13 cellular contexts compared by ENCODE assay signal in the genomic region with DNA sequence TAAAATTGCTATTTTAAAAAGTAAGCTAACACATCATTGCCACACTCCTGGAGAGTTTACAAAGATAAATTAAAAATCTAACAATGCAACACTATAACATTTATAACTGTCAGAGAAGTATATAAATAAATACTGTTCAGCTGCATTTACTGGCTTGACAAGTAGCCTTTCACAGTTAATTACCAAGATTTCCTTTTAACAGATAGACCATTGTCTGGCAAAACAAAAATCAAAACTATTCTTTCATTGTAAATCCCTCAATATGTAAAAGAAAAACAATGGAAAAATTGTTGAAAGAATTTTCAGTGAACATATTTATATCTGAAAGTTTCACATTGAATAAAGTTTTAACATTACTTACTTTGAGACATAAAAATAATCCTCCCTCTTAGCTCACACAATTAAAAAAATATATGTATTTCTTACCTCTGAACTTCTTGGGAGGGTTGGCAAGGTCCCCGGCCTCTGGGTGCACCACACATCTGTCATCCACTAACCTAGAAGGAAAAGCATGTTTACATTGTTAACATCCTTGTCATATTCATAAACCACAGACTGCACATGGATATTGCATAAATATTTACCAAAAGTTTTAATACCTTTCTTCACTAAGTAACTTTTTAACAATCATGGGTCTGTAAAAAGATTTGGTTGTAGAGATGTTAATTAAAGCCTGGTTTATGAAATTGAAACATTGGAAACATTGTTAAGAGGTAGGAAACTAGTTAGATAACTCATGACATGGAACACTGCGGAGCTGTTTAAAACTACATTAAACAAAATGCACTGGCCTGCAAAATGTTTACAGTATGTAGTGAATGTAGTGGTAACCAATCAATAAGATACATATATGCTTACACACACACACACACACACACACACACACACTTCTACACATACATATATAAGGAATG. TPM values are rescaled to one million over a fixed set of nuclear protein-coding genes. Genes with fewer than 3 reads are reported as not detected.
DNase-seq lines count a peak whose midpoint lies in the region; ATAC-seq lines count a peak whose summit lies in the region.
"Had no signal": no experiment of that assay in that cellular context is flagged by ENCODE, and none has a peak within 500 bp of the region (broad histone marks: within the 10 kb centered on the region; RNA-seq: fewer than 3 reads in every experiment).

No MANE protein-coding gene starts in this region.

- peak; percentile 61 for DNase-seq in Daoy (ENCODE audit: low read depth)
- peak; percentile 77 for DNase-seq in M059J (ENCODE audit: low read depth)
- DNase-seq in dedifferentiated amniotic fluid mesenchymal stem cell (ENCODE audit: extremely low spot score): peak; percentile 49
- no peak for DNase-seq in RKO (ENCODE audit: low spot score)
- DNase-seq in NAMALWA (ENCODE audit: low spot score): no peak
- no peak for DNase-seq in CD8-positive, alpha-beta memory T cell
- DNase-seq: DMS 273 treated with DMSO at 0.1 percent for 48 hours; immature natural killer cell; stimulated activated CD4-positive, alpha-beta T cell treated with anti-CD3 and anti-CD28 coated beads, Interleukin-15, amount 100 ng/mL, for 24 hours had no signal

- ATAC-seq in activated CD4-positive, CD25-positive, alpha-beta regulatory T cell treated with anti-CD3 and anti-CD28 coated beads, Interleukin-2, amount 50 U/mL, for 24 hours: no peak

- H3K27ac ChIP-seq in mucosa of rectum (ENCODE audit: low read depth in 2 of 2, low read length in 2 of 2): peak overlapping the region; percentile 3 to 37
- H3K27ac ChIP-seq in CD8-positive, alpha-beta memory T cell (ENCODE audit: low read depth, low read length): no peak overlapping the region

- H3K36me3 ChIP-seq in mucosa of rectum (ENCODE audit: control insufficient read depth in 2 of 2, insufficient read depth in 2 of 2, low read length in 2 of 2): no peaks in the 10 kb centered on the region
- H3K36me3 ChIP-seq in CD8-positive, alpha-beta memory T cell (ENCODE audit: insufficient read depth, low read length): no peaks in the 10 kb centered on the region

- peaks cover 0 to 23% (median 17%) of the 10 kb centered on the region in 3 donors for H3K36me3 Mint-ChIP-seq in CD8-positive, alpha-beta memory T cell

- no peaks in the 10 kb centered on the region for H3K9me3 ChIP-seq in mucosa of rectum (ENCODE audit: control insufficient read depth in 2 of 2, low read length in 2 of 2)
- no peaks in the 10 kb centered on the region for H3K9me3 ChIP-seq in CD8-positive, alpha-beta memory T cell (ENCODE audit: low read length)

- no peak overlapping the region for H3K4me3 Mint-ChIP-seq in CD8-positive, alpha-beta memory T cell
- H3K4me3 Mint-ChIP-seq: activated naive CD4-positive, alpha-beta T cell treated with anti-CD3 and anti-CD28 coated beads, Interleukin-2, amount 50 U/mL, for 24 hours; immature natural killer cell; nephron had no signal

- peaks cover 25 to 42% (median 32%) of the 10 kb centered on the region in 3 donors for H3K4me1 Mint-ChIP-seq in CD8-positive, alpha-beta memory T cell
- H3K4me1 Mint-ChIP-seq: nephron had no signal

- CTCF ChIA-PET in CD8-positive, alpha-beta memory T cell (lab: Charles Lee): no interaction called here

- peak overlapping the region in 1 of 8 donors; percentile 10 for H3K27ac Mint-ChIP-seq in CD8-positive, alpha-beta memory T cell
- H3K27ac Mint-ChIP-seq: activated naive CD4-positive, alpha-beta T cell treated with anti-CD3 and anti-CD28 coated beads, Interleukin-2, amount 50 U/mL, for 24 hours had no signal

- H3K27me3 Mint-ChIP-seq in CD8-positive, alpha-beta memory T cell: no peaks in the 10 kb centered on the region
- H3K27me3 Mint-ChIP-seq: activated naive CD4-positive, alpha-beta T cell treated with anti-CD3 and anti-CD28 coated beads, Interleukin-2, amount 50 U/mL, for 24 hours had no signal

- H3K27me3 ChIP-seq in mucosa of rectum (ENCODE audit: control insufficient read depth in 2 of 2, insufficient read depth in 2 of 2, low read length in 2 of 2): no peaks in the 10 kb centered on the region
- H3K27me3 ChIP-seq in CD8-positive, alpha-beta memory T cell (ENCODE audit: insufficient read depth, low read length, poor library complexity, severe bottlenecking): no peaks in the 10 kb centered on the region

- no peaks in the 10 kb centered on the region for H3K9me3 Mint-ChIP-seq in CD8-positive, alpha-beta memory T cell
- H3K9me3 Mint-ChIP-seq: activated naive CD4-positive, alpha-beta T cell treated with anti-CD3 and anti-CD28 coated beads, Interleukin-2, amount 50 U/mL, for 24 hours; immature natural killer cell had no signal

- H3K4me1 ChIP-seq in mucosa of rectum (ENCODE audit: control insufficient read depth in 2 of 2, insufficient read depth in 2 of 2, low read length in 2 of 2): peaks cover 15 to 17% of the 10 kb centered on the region in 2 donors
- H3K4me1 ChIP-seq in CD8-positive, alpha-beta memory T cell (ENCODE audit: insufficient read depth, low read length): no peaks in the 10 kb centered on the region

- POLR2A ChIA-PET in CD8-positive, alpha-beta memory T cell (lab: Charles Lee): no interaction called here

- peak overlapping the region in 1 of 2 donors; percentile 33 for H3K9ac ChIP-seq in mucosa of rectum (ENCODE audit: low read depth in 1 of 2, low read length in 2 of 2)

- H3K4me3 ChIP-seq in mucosa of rectum (ENCODE audit: low read length in 2 of 2): no peak overlapping the region
- H3K4me3 ChIP-seq in CD8-positive, alpha-beta memory T cell (ENCODE audit: low read length): no peak overlapping the region

RNA-seq across cellular contexts. Expression of gene ITPR2, which starts 43.0 kb away (rescaled TPM):
- 19.2 and 30.4 TPM in 2 replicates for total RNA-seq in Daoy (2014; rRNA removed; shearing (Covaris generic))
- 9.6 and 13.6 TPM in 2 replicates for total RNA-seq in M059J (2014; rRNA removed; shearing (Covaris generic))
- 10 to 100 TPM; 24.0 to 29.4 TPM for total RNA-seq in CD8-positive, alpha-beta memory T cell
- polyA plus RNA-seq in CD8-positive, alpha-beta memory T cell: 13.0 TPM

Comparison
In these comparisons a context has a peak if more than half of its experiments do, and no peak if none do; other contexts are left out.
1. DNase-seq: peak in Daoy (single experiment), M059J (single experiment) and dedifferentiated amniotic fluid mesenchymal stem cell (single experiment); none in RKO (single experiment), NAMALWA (single experiment) and CD8-positive, alpha-beta memory T cell (0 of 5).